ENCODE assay signal across 9 cellular contexts in genomic region chr7:132655071-132655761, GRCh38.
DNase-seq lines count a peak whose midpoint lies in the region; ATAC-seq and TF ChIP-seq lines count a peak whose summit lies in the region.
"Had no signal": no experiment of that assay in that cellular context is flagged by ENCODE, and none has a peak within 500 bp of the region (broad histone marks: within the 10 kb centered on the region; RNA-seq: fewer than 3 reads in every experiment).

No MANE protein-coding gene starts in this region.

- H3K27me3 Mint-ChIP-seq in naive thymus-derived CD4-positive, alpha-beta T cell = no peaks in the 10 kb centered on the region

- CTCF ChIA-PET in naive thymus-derived CD4-positive, alpha-beta T cell (lab: Charles Lee) = interaction anchor here (1.2 kb wide), 2 partner anchors 11 to 12 kb away, joined by 3 read pairs; no protein-coding TSS in a partner anchor

- ATAC-seq in HG02678 (IDR thresholded peaks at IDR 0.05; ENCODE audit: unreplicated experiment) (peak; percentile 29), thoracic aorta (ENCODE audit: insufficient number of reproducible peaks, low FRiP score, low read depth) (no peak), HG03457 (IDR thresholded peaks at IDR 0.05; ENCODE audit: unreplicated experiment) (no peak), GM19463 (IDR thresholded peaks at IDR 0.05; ENCODE audit: unreplicated experiment) (no peak)
- ATAC-seq in naive thymus-derived CD4-positive, alpha-beta T cell = peak; percentile 82

- H3K4me1 Mint-ChIP-seq in naive thymus-derived CD4-positive, alpha-beta T cell = peaks cover 21 to 66% (median 47%) of the 10 kb centered on the region in 7 donors

- H3K9me3 Mint-ChIP-seq in naive thymus-derived CD4-positive, alpha-beta T cell = peaks cover 0 to 11% (median 5%) of the 10 kb centered on the region in 11 donors

- POLR2A ChIA-PET in naive thymus-derived CD4-positive, alpha-beta T cell (lab: Charles Lee) = interaction anchor here (0.7 kb wide), 1 partner anchor 375 kb away, joined by 3 read pairs; no protein-coding TSS in a partner anchor

- H3K4me3 ChIP-seq in dorsolateral prefrontal cortex (peak overlapping the region in 7 of 59 donors; percentile 7 to 31 (median 18)), thoracic aorta (peak overlapping the region; percentile 34)
- H3K4me3 ChIP-seq in naive thymus-derived CD4-positive, alpha-beta T cell (ENCODE audit: low read length) = peak overlapping the region; percentile 54
- H3K4me3 ChIP-seq: SJSA1 had no signal

- TF ChIP-seq CTCF in dorsolateral prefrontal cortex (IDR thresholded peaks at IDR 0.05 in 54 of 56, conservative IDR thresholded peaks at IDR 0.05 in 2 of 56; ENCODE audit: low read depth in 1 of 56, partially characterized antibody in 56 of 56) (no peak), thoracic aorta (IDR thresholded peaks at IDR 0.05) (no peak)

- DNase-seq in UCSD-AML1 (lab: John Stamatoyannopoulos, UW; ENCODE audit: unreplicated experiment) (peak; percentile 68), dorsolateral prefrontal cortex (peak in 6 of 10 donors; percentile 7 to 60 (median 40)), thoracic aorta (ENCODE audit: low spot score) (no peak), NCI-H1048 (lab: John Stamatoyannopoulos, UW) (no peak)
- peak; percentile 6 to 72 (median 59) for DNase-seq in naive thymus-derived CD4-positive, alpha-beta T cell

- intact Hi-C loops in dorsolateral prefrontal cortex (cut with DNase I) = no loop called here
- intact Hi-C loops in naive thymus-derived CD4-positive, alpha-beta T cell (cut with micrococcal nuclease) = loop anchor here (1.0 to 10.0 kb wide), 7 partner anchors 11 to 600 kb away; partner anchors contain the start of genes CHCHD3 (in 2 of the 2) and EXOC4 (in 2 of the 2)

- peak overlapping the region; percentile 78 to 94 (median 86) for H3K4me3 Mint-ChIP-seq in naive thymus-derived CD4-positive, alpha-beta T cell

- no peaks in the 10 kb centered on the region for H3K9me3 ChIP-seq in naive thymus-derived CD4-positive, alpha-beta T cell (ENCODE audit: control insufficient read depth in 2 of 3, low read length in 3 of 3)
- no peaks in the 10 kb centered on the region for H3K9me3 ChIP-seq in thoracic aorta
- H3K9me3 ChIP-seq: SJSA1 had no signal

- no peaks in the 10 kb centered on the region for H3K36me3 ChIP-seq in naive thymus-derived CD4-positive, alpha-beta T cell (ENCODE audit: control insufficient read depth in 2 of 3, insufficient read depth in 3 of 3, low read length in 3 of 3)
- no peaks in the 10 kb centered on the region for H3K36me3 ChIP-seq in thoracic aorta
- H3K36me3 ChIP-seq: SJSA1 had no signal

- H3K4me1 ChIP-seq in naive thymus-derived CD4-positive, alpha-beta T cell (ENCODE audit: control insufficient read depth in 2 of 2, insufficient read depth in 2 of 2, low read length in 2 of 2) = peaks cover 14 to 21% of the 10 kb centered on the region in 2 donors
- no peaks in the 10 kb centered on the region for H3K4me1 ChIP-seq in thoracic aorta (ENCODE audit: control insufficient read depth in 1 of 2, low read depth in 2 of 2)

- no peak overlapping the region for H3K27ac ChIP-seq in dorsolateral prefrontal cortex
- H3K27ac ChIP-seq in naive thymus-derived CD4-positive, alpha-beta T cell (ENCODE audit: low read depth, low read length) = peak overlapping the region; percentile 16
- H3K27ac ChIP-seq in thoracic aorta = no peak overlapping the region
- H3K27ac ChIP-seq: SJSA1 had no signal

- H3K27ac Mint-ChIP-seq in naive thymus-derived CD4-positive, alpha-beta T cell = peak overlapping the region; percentile 74 to 92 (median 87)

- peaks cover 0 to 21% (median 0%) of the 10 kb centered on the region in 5 donors for H3K36me3 Mint-ChIP-seq in naive thymus-derived CD4-positive, alpha-beta T cell

- H3K27me3 ChIP-seq in dorsolateral prefrontal cortex = no peaks in the 10 kb centered on the region
- H3K27me3 ChIP-seq in naive thymus-derived CD4-positive, alpha-beta T cell (ENCODE audit: control insufficient read depth in 2 of 2, insufficient read depth in 2 of 2, low read length in 2 of 2) = no peaks in the 10 kb centered on the region
- H3K27me3 ChIP-seq in thoracic aorta (replicated peaks; ENCODE audit: insufficient read depth) = no peaks in the 10 kb centered on the region

Comparison
In these comparisons a context has a peak if more than half of its experiments do, and no peak if none do; other contexts are left out.
1. ATAC-seq: peak in HG02678 (single experiment) and naive thymus-derived CD4-positive, alpha-beta T cell (single experiment); none in thoracic aorta (single experiment), HG03457 (single experiment) and GM19463 (single experiment).
2. DNase-seq: peak in UCSD-AML1 (single experiment), dorsolateral prefrontal cortex (6 of 10) and naive thymus-derived CD4-positive, alpha-beta T cell (9 of 9); none in thoracic aorta (single experiment) and NCI-H1048 (single experiment).
3. intact Hi-C loops: an anchor here in naive thymus-derived CD4-positive, alpha-beta T cell (1.0 to 10.0 kb wide); none called in dorsolateral prefrontal cortex.